ENCODE assay signal across 1 cellular context in the genomic region with DNA sequence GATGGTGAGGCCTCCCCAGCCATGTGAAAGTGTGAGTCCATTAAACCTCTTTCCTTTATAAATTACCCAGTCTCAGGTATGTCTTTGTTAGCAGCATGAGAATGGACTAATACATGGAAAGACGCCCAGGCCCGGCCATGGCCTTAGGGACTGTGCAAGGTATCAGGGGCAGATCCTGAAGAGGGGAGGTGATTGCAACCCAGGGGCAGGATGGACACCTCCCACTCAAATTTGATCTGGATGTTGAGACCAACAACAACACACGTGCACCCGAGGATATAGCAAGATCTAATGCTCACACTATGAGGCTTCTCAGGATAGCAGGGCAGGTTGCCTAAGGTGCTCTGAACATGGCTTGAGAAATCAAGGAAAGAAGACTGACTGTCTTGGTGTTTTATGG.
TF ChIP-seq lines count a peak whose summit lies in the region.

No MANE protein-coding gene starts in this region.

TF ChIP-seq in HepG2, 621 proteins besides CTCF, POLR2A, EP300 and RAD21:
- TF ChIP-seq ZFY (CRISPR knock-in tag; IDR thresholded peaks at IDR 0.05): no peak
- TF ChIP-seq NFIB (CRISPR knock-in tag; IDR thresholded peaks at IDR 0.05; ENCODE audit: borderline replicate concordance): no peak
- TF ChIP-seq, protein P1, sequence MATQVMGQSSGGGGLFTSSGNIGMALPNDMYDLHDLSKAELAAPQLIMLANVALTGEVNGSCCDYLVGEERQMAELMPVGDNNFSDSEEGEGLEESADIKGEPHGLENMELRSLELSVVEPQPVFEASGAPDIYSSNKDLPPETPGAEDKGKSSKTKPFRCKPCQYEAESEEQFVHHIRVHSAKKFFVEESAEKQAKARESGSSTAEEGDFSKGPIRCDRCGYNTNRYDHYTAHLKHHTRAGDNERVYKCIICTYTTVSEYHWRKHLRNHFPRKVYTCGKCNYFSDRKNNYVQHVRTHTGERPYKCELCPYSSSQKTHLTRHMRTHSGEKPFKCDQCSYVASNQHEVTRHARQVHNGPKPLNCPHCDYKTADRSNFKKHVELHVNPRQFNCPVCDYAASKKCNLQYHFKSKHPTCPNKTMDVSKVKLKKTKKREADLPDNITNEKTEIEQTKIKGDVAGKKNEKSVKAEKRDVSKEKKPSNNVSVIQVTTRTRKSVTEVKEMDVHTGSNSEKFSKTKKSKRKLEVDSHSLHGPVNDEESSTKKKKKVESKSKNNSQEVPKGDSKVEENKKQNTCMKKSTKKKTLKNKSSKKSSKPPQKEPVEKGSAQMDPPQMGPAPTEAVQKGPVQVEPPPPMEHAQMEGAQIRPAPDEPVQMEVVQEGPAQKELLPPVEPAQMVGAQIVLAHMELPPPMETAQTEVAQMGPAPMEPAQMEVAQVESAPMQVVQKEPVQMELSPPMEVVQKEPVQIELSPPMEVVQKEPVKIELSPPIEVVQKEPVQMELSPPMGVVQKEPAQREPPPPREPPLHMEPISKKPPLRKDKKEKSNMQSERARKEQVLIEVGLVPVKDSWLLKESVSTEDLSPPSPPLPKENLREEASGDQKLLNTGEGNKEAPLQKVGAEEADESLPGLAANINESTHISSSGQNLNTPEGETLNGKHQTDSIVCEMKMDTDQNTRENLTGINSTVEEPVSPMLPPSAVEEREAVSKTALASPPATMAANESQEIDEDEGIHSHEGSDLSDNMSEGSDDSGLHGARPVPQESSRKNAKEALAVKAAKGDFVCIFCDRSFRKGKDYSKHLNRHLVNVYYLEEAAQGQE (IDR thresholded peaks at IDR 0.05; ENCODE audit: borderline replicate concordance in 1 of 2, low read depth in 1 of 2, low read length in 2 of 2): no peak
- TF ChIP-seq KAT7 (CRISPR knock-in tag; IDR thresholded peaks at IDR 0.05; ENCODE audit: borderline replicate concordance): no peak
- TF ChIP-seq SIX1 (CRISPR knock-in tag; IDR thresholded peaks at IDR 0.05; ENCODE audit: borderline replicate concordance): no peak
- peak; percentile 36 for TF ChIP-seq ZNF44 (CRISPR knock-in tag; IDR thresholded peaks at IDR 0.05)
- 0 out of 2 replicates have a peak, but pooled peaks have one; percentile 8 for TF ChIP-seq ATF7-NPFF (CRISPR knock-in tag; IDR thresholded peaks at IDR 0.05; ENCODE audit: low read depth)
- no peak for TF ChIP-seq ZFYVE20 (CRISPR knock-in tag; IDR thresholded peaks at IDR 0.05; ENCODE audit: borderline replicate concordance, low read depth)
- no peak for TF ChIP-seq ZNF83 (CRISPR knock-in tag; IDR thresholded peaks at IDR 0.05; ENCODE audit: borderline replicate concordance)
- no peak for TF ChIP-seq PREB (CRISPR knock-in tag; IDR thresholded peaks at IDR 0.05)
- no peak for TF ChIP-seq ZNF546 (CRISPR knock-in tag; conservative IDR thresholded peaks at IDR 0.05)
- no peak for TF ChIP-seq ZNF333 (CRISPR knock-in tag; IDR thresholded peaks at IDR 0.05; ENCODE audit: borderline replicate concordance)
- no peak for TF ChIP-seq ZNF563 (CRISPR knock-in tag; IDR thresholded peaks at IDR 0.05)
- no peak for TF ChIP-seq TFE3 (CRISPR knock-in tag; IDR thresholded peaks at IDR 0.05)
- no peak for TF ChIP-seq JUND (CRISPR knock-in tag; IDR thresholded peaks at IDR 0.05)
- TF ChIP-seq, protein P2, sequence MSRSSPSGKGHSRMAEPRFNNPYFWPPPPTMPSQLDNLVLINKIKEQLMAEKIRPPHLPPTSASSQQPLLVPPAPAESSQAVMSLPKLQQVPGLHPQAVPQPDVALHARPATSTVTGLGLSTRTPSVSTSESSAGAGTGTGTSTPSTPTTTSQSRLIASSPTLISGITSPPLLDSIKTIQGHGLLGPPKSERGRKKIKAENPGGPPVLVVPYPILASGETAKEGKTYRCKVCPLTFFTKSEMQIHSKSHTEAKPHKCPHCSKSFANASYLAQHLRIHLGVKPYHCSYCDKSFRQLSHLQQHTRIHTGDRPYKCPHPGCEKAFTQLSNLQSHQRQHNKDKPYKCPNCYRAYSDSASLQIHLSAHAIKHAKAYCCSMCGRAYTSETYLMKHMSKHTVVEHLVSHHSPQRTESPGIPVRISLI (CRISPR knock-in tag; IDR thresholded peaks at IDR 0.05; ENCODE audit: borderline replicate concordance): no peak
TF ChIP-seq in HepG2: peak in this region for 2.
